ENCODE assay signal across 26 cellular contexts in genomic region chr11:77372736-77373135, GRCh38.
"Had no signal": no experiment of that assay in that cellular context is flagged by ENCODE, and none has a peak within 500 bp of the region (broad histone marks: within the 10 kb centered on the region; RNA-seq: fewer than 3 reads in every experiment).

No MANE protein-coding gene starts in this region.

- H3K27ac ChIP-seq: breast epithelium, spleen, testis had no signal

- H3K36me3 Mint-ChIP-seq: natural killer cell had no signal

- H3K36me3 ChIP-seq: breast epithelium had no signal

- ATAC-seq: activated CD4-positive, alpha-beta T cell treated with anti-CD3 and anti-CD28 coated beads for 36 hours; activated T-cell treated with anti-CD3 and anti-CD28 coated beads, Interleukin-2, amount 50 U/mL, for 4 hours; left ventricle myocardium superior; natural killer cell had no signal

- H3K4me3 Mint-ChIP-seq: activated CD4-positive, alpha-beta T cell treated with anti-CD3 and anti-CD28 coated beads for 36 hours; activated naive CD8-positive, alpha-beta T cell treated with anti-CD3 and anti-CD28 coated beads for 36 hours; activated T-cell treated with anti-CD3 and anti-CD28 coated beads, Interleukin-2, amount 50 U/mL, for 4 hours; endodermal cell; mesothelial cell of epicardium; natural killer cell had no signal

- FAIRE-seq: TTC549 had no signal

- H3K4me3 ChIP-seq: breast epithelium, spleen, testis had no signal

- H3K27me3 Mint-ChIP-seq: activated CD4-positive, alpha-beta T cell treated with anti-CD3 and anti-CD28 coated beads for 36 hours; activated naive CD8-positive, alpha-beta T cell treated with anti-CD3 and anti-CD28 coated beads for 36 hours; progenitor cell of endocrine pancreas had no signal

- H3K4me1 ChIP-seq: breast epithelium, spleen, testis had no signal

- H3K27me3 ChIP-seq: breast epithelium, spleen, testis had no signal

- H3K4me1 Mint-ChIP-seq: activated CD4-positive, alpha-beta T cell treated with anti-CD3 and anti-CD28 coated beads for 36 hours; endodermal cell; natural killer cell had no signal

- H3K27ac Mint-ChIP-seq: activated CD4-positive, alpha-beta T cell treated with anti-CD3 and anti-CD28 coated beads for 36 hours; activated naive CD8-positive, alpha-beta T cell treated with anti-CD3 and anti-CD28 coated beads for 36 hours; endodermal cell; mesothelial cell of epicardium; natural killer cell; progenitor cell of endocrine pancreas had no signal

- DNase-seq: activated CD4-positive, alpha-beta T cell treated with anti-CD3 and anti-CD28 coated beads for 36 hours; activated CD4-positive, alpha-beta T cell treated with anti-CD3 and anti-CD28 coated beads, Interleukin-2, amount 50 U/mL, for 4 hours; activated CD8-positive, alpha-beta memory T cell treated with anti-CD3 and anti-CD28 coated beads for 24 hours; activated CD8-positive, alpha-beta memory T cell treated with anti-CD3 and anti-CD28 coated beads, Interleukin-2, amount 50 U/mL, for 48 hours; activated naive CD4-positive, alpha-beta T cell treated with Interleukin-2 at 50 U/mL for 16 hours; activated naive CD8-positive, alpha-beta T cell treated with anti-CD3 and anti-CD28 coated beads for 36 hours; activated T-cell treated with anti-CD3 and anti-CD28 coated beads, Interleukin-2, amount 50 U/mL, for 4 hours; amniotic stem cell; cortex of kidney; endodermal cell; erythroblast; foreskin fibroblast; kidney glomerular epithelial cell; left ventricle myocardium superior; mammary epithelial cell; natural killer cell; spleen; stimulated activated CD4-positive, alpha-beta T cell treated with anti-CD3 and anti-CD28 coated beads, Interleukin-4, amount 100 ng/mL, for 1 hour; stimulated activated naive CD4-positive, alpha-beta T cell; T-helper 1 cell; testis; trophoblast cell had no signal

- H3K9me3 Mint-ChIP-seq: activated naive CD8-positive, alpha-beta T cell treated with anti-CD3 and anti-CD28 coated beads for 36 hours; activated T-cell treated with anti-CD3 and anti-CD28 coated beads, Interleukin-2, amount 50 U/mL, for 4 hours; endodermal cell; mesothelial cell of epicardium; natural killer cell had no signal
